In the genomic region with DNA sequence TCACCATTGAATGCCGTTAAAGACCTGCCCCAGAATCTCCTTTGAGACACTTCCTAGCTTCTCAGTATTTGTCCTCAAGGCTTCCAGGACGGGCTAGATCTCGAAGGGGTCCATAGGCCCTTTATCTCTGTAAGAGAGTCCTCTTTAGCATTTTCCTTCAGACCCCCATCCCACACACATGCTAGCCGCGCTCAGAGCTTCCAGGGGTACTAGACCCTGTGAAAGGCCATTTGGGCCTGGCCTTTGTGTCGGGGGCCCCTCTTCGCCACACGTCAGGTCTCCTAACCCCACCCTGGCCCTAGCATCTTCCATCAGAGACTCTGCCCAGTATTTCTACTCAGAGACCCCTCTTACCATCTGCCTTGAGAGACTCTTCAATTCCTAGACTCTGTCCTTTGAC, we compare ENCODE assay signal across 8 cellular contexts. TPM values are rescaled to one million over a fixed set of nuclear protein-coding genes. Genes with fewer than 3 reads are reported as not detected.
DNase-seq lines count a peak whose midpoint lies in the region; TF ChIP-seq lines count a peak whose summit lies in the region.

No MANE protein-coding gene starts in this region.

- DNase-seq in GM06990 (ENCODE audit: extremely low read depth, insufficient read length) (no peak), SK-N-DZ (ENCODE audit: low spot score) (peak; percentile 9), esophagus squamous epithelium (lab: John Stamatoyannopoulos, UW) (no peak), progenitor cell of endocrine pancreas (ENCODE audit: low spot score, unreplicated experiment) (no peak), MV-4-11 (lab: John Stamatoyannopoulos, UW) (no peak), GM10266 (ENCODE audit: extremely low spot score) (no peak), HCEC 1CT (no peak)
- DNase-seq in stimulated activated CD8-positive, alpha-beta memory T cell treated with anti-CD3 and anti-CD28 coated beads, Interleukin-4, amount 100 ng/mL, for 48 hours, result no peak

- no peak for TF ChIP-seq CTCF in GM06990 (IDR thresholded peaks at IDR 0.05; ENCODE audit: insufficient read depth, low read length, poor library complexity, severe bottlenecking)
- no peak for TF ChIP-seq CTCF in esophagus squamous epithelium (IDR thresholded peaks at IDR 0.05)
- TF ChIP-seq CTCF in progenitor cell of endocrine pancreas (IDR thresholded peaks at IDR 0.05; ENCODE audit: unreplicated experiment), result no peak
- no peak for TF ChIP-seq CTCF in GM10266 (IDR thresholded peaks at IDR 0.05; ENCODE audit: control insufficient read depth, insufficient read depth, low read depth, missing control alignments)

- H3K27ac ChIP-seq in esophagus squamous epithelium, result peak overlapping the region; percentile 97 to 99 (median 98)

- TF ChIP-seq POLR2A in esophagus squamous epithelium (IDR thresholded peaks at IDR 0.05), result no peak

- peaks cover 47% of the 10 kb centered on the region for H3K4me1 Mint-ChIP-seq in progenitor cell of endocrine pancreas (ENCODE audit: low read depth)

- no peaks in the 10 kb centered on the region for H3K9me3 Mint-ChIP-seq in progenitor cell of endocrine pancreas (ENCODE audit: low read depth)

- peak overlapping the region; percentile 78 for H3K4me3 ChIP-seq in GM06990 (replicated peaks; ENCODE audit: low read depth, low read length)
- H3K4me3 ChIP-seq in esophagus squamous epithelium, result peak overlapping the region; percentile 71 to 91 (median 86)

- 15 to 25% methylated on average over 8 of the region's 8 CpGs for WGBS in esophagus squamous epithelium, 2 donors

- peak overlapping the region; percentile 100 for H3K27ac Mint-ChIP-seq in progenitor cell of endocrine pancreas

- no peaks in the 10 kb centered on the region for H3K9me3 ChIP-seq in esophagus squamous epithelium

- H3K27me3 ChIP-seq in GM06990 (replicated peaks; ENCODE audit: control insufficient read depth, insufficient read depth, low read length) (no peaks in the 10 kb centered on the region), esophagus squamous epithelium (no peaks in the 10 kb centered on the region)

- peak overlapping the region; percentile 92 for H3K4me3 Mint-ChIP-seq in progenitor cell of endocrine pancreas (ENCODE audit: low read depth)

- intact Hi-C loops in esophagus squamous epithelium (cut with DNase I), result no loop called here

- peaks cover 26% of the 10 kb centered on the region for H3K36me3 Mint-ChIP-seq in progenitor cell of endocrine pancreas (ENCODE audit: insufficient read depth)

- H3K36me3 ChIP-seq in GM06990 (ENCODE audit: control insufficient read depth, insufficient read depth, low read length) (peaks cover 11% of the 10 kb centered on the region), esophagus squamous epithelium (peaks cover 11 to 15% (median 12%) of the 10 kb centered on the region in 3 donors)

- H3K27me3 Mint-ChIP-seq in progenitor cell of endocrine pancreas, result no peaks in the 10 kb centered on the region

- peaks cover 27 to 80% (median 45%) of the 10 kb centered on the region in 3 donors for H3K4me1 ChIP-seq in esophagus squamous epithelium

RNA-seq across cellular contexts. Expression of gene UBA1, which starts 0.8 kb away (rescaled TPM):
- 199 and 202 TPM in 2 replicates for polyA plus RNA-seq in SK-N-DZ (2014; cell fraction: cytosol; rRNA removed)
- polyA plus RNA-seq in SK-N-DZ (2014; cell fraction: nucleus; rRNA removed), result 118 and 153 TPM in 2 replicates
- 100 to 1,000 TPM; 126 to 238 (median 153) TPM for total RNA-seq in esophagus squamous epithelium
- total RNA-seq in progenitor cell of endocrine pancreas, result 524 and 538 TPM in 2 replicates

RNA-seq across cellular contexts. Expression of gene CDK16, which starts 24.1 kb away (rescaled TPM):
- polyA plus RNA-seq in SK-N-DZ (2014; cell fraction: cytosol; rRNA removed), result 80.1 and 95.4 TPM in 2 replicates
- polyA plus RNA-seq in SK-N-DZ (2014; cell fraction: nucleus; rRNA removed), result 186 and 231 TPM in 2 replicates
- total RNA-seq in esophagus squamous epithelium, result 100 to 1,000 TPM in 2 of 4 donors, 10 to 100 TPM in 2; 78.1 to 115 (median 99.4) TPM
- total RNA-seq in progenitor cell of endocrine pancreas, result 236 and 253 TPM in 2 replicates

RNA-seq across cellular contexts. Expression of gene USP11, which starts 38.4 kb away (rescaled TPM):
- 75.5 and 78.1 TPM in 2 replicates for polyA plus RNA-seq in SK-N-DZ (2014; cell fraction: cytosol; rRNA removed)
- polyA plus RNA-seq in SK-N-DZ (2014; cell fraction: nucleus; rRNA removed), result 106 and 131 TPM in 2 replicates
- 10 to 100 TPM in 3 of 4 donors, 1 to 10 TPM in 1; 6.6 to 26.9 (median 21.3) TPM for total RNA-seq in esophagus squamous epithelium
- 267 and 277 TPM in 2 replicates for total RNA-seq in progenitor cell of endocrine pancreas

RNA-seq across cellular contexts. Expression of gene RBM10, which starts 49.4 kb away (rescaled TPM):
- 60.0 and 60.5 TPM in 2 replicates for polyA plus RNA-seq in SK-N-DZ (2014; cell fraction: cytosol; rRNA removed)
- 54.2 and 64.8 TPM in 2 replicates for polyA plus RNA-seq in SK-N-DZ (2014; cell fraction: nucleus; rRNA removed)
- total RNA-seq in esophagus squamous epithelium, result 10 to 100 TPM; 28.1 to 35.6 (median 28.6) TPM
- total RNA-seq in progenitor cell of endocrine pancreas, result 62.5 and 68.2 TPM in 2 replicates

RNA-seq across cellular contexts. Expression of gene NDUFB11, which starts 49.9 kb away (rescaled TPM):
- polyA plus RNA-seq in SK-N-DZ (2014; cell fraction: cytosol; rRNA removed), result 144 and 154 TPM in 2 replicates
- 87.7 and 101 TPM in 2 replicates for polyA plus RNA-seq in SK-N-DZ (2014; cell fraction: nucleus; rRNA removed)
- total RNA-seq in esophagus squamous epithelium (10 to 100 TPM; 41.4 to 74.6 (median 59.8) TPM), progenitor cell of endocrine pancreas (87.8 and 94.1 TPM in 2 replicates)
